Comparison of ENCODE assay signal across 8 cellular contexts in the genomic region with DNA sequence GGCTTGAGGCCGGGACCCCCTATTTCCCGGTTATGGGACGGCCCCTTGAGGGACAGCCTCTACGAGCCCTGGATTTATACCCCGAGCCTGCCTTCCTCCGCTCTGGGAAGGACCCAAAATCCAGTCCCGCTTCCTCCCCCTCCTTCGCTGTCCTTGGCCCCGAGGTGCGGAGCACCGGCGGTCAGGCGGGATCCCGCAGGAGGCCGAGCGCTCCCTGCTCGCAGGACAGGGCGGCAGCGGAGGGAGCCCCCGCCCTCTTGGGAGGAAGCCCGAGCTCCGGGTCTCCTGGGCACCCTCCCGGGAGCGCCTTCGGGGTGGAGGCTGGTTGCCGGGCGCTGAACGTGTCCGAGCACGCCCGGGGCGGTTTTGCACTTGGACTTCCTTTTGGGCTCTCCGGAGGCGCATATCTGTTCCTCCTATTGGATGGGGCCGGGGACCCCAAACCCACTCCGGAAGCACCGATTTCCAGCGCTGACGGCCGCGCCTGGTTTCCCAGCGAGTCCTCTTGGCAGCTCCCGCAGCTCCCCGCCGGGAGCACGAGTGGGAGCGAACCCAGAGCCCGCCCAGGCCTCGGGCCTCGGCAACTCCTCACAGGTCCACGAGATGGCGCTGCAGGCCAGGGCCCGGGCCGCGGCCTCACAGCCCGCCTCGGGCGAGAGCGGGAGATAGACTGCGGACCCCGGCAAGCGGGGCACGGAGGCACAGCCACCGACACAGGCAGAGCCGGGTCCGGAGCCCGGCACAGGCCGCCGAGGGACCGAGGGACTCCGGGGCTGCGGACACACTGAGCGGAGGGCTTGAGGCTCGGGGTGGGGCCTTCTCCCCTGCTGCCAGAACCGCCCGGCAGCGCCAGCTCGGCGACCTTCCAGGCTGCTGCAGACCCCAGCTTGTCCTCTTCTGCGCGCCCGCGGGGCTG. TPM values are rescaled to one million over a fixed set of nuclear protein-coding genes. Genes with fewer than 3 reads are reported as not detected.
DNase-seq lines count a peak whose midpoint lies in the region; ATAC-seq and TF ChIP-seq lines count a peak whose summit lies in the region.

No MANE protein-coding gene starts in this region.

- peak overlapping the region; percentile 68 for H3K4me3 ChIP-seq in H7 (ENCODE audit: insufficient read depth, low read depth, low read length)
- H3K4me3 ChIP-seq in Loucy (ENCODE audit: low read length, poor library complexity, severe bottlenecking), result peak overlapping the region; percentile 90
- H3K4me3 ChIP-seq in trophoblast cell (ENCODE audit: low read depth, low read length), result peak overlapping the region; percentile 66

- no peak overlapping the region for H3K23ac ChIP-seq in trophoblast cell (ENCODE audit: low read length)

- no peaks in the 10 kb centered on the region for H3K79me2 ChIP-seq in Loucy (ENCODE audit: insufficient read depth, low read length)
- H3K79me2 ChIP-seq in trophoblast cell (ENCODE audit: control insufficient read depth, insufficient read depth, low read length, poor library complexity), result no peaks in the 10 kb centered on the region

- peak overlapping the region; percentile 54 for H3K14ac ChIP-seq in trophoblast cell (ENCODE audit: low read length)

- peak overlapping the region; percentile 66 for H4K8ac ChIP-seq in trophoblast cell (ENCODE audit: low read depth, low read length)

- H3K27ac Mint-ChIP-seq in activated naive CD8-positive, alpha-beta T cell treated with anti-CD3 and anti-CD28 coated beads, Interleukin-2, amount 10 ng/mL, durations not matched to agents 7 days and 5 days, result no peak overlapping the region
- no peak overlapping the region for H3K27ac Mint-ChIP-seq in type B pancreatic cell

- H3F3A ChIP-seq in Loucy (ENCODE audit: low read depth), result no peaks in the 10 kb centered on the region

- H4K91ac ChIP-seq in trophoblast cell (ENCODE audit: low read depth, low read length), result peak overlapping the region; percentile 77

- no peaks in the 10 kb centered on the region for H3K9me2 ChIP-seq in Loucy (replicated peaks; ENCODE audit: low read depth, low read length)

- H2AK5ac ChIP-seq in trophoblast cell (ENCODE audit: low read length), result no peak overlapping the region

- no peak overlapping the region for H3K4ac ChIP-seq in trophoblast cell (ENCODE audit: low read depth, low read length)

- no CpG with 5 or more reads among the region's 83 CpGs for WGBS in trophoblast cell (ENCODE audit: extremely low coverage, insufficient coverage, insufficient read length)

- H3K9me3 ChIP-seq in Loucy (ENCODE audit: insufficient read depth, low read depth, low read length) (no peaks in the 10 kb centered on the region), trophoblast cell (ENCODE audit: insufficient read depth, low read depth, low read length) (peaks cover 2% of the 10 kb centered on the region)

- H3K18ac ChIP-seq in trophoblast cell (ENCODE audit: low read length), result peak overlapping the region; percentile 53

- peaks cover 8% of the 10 kb centered on the region for H3K79me1 ChIP-seq in trophoblast cell (ENCODE audit: low read length)

- H3K36me3 ChIP-seq in H7 (replicated peaks; ENCODE audit: control insufficient read depth, insufficient read depth, low read length) (no peaks in the 10 kb centered on the region), Loucy (ENCODE audit: insufficient read depth, low read length) (no peaks in the 10 kb centered on the region), trophoblast cell (ENCODE audit: control insufficient read depth in 1 of 2, insufficient read depth in 2 of 2, low read length in 2 of 2) (no peaks in the 10 kb centered on the region)

- no peak overlapping the region for H2BK5ac ChIP-seq in trophoblast cell (ENCODE audit: low read depth, low read length, poor library complexity)

- H3K4me3 Mint-ChIP-seq in activated naive CD8-positive, alpha-beta T cell treated with anti-CD3 and anti-CD28 coated beads, Interleukin-2, amount 10 ng/mL, durations not matched to agents 7 days and 5 days, result peak overlapping the region; percentile 68
- peak overlapping the region; percentile 74 for H3K4me3 Mint-ChIP-seq in type B pancreatic cell

- no peaks in the 10 kb centered on the region for H4K20me1 ChIP-seq in Loucy (ENCODE audit: insufficient read depth, low read length, poor library complexity, severe bottlenecking)

- H2BK12ac ChIP-seq in trophoblast cell (ENCODE audit: low read length), result no peak overlapping the region

- no peaks in the 10 kb centered on the region for H3K9me3 Mint-ChIP-seq in activated naive CD8-positive, alpha-beta T cell treated with anti-CD3 and anti-CD28 coated beads, Interleukin-2, amount 10 ng/mL, durations not matched to agents 7 days and 5 days
- H3K9me3 Mint-ChIP-seq in type B pancreatic cell, result no peaks in the 10 kb centered on the region

- DNase-seq in EL (peak; percentile 91), H7 (peak; percentile 98), SKM-1 (lab: John Stamatoyannopoulos, UW; ENCODE audit: unreplicated experiment) (peak; percentile 61), cardiac septum (ENCODE audit: low spot score) (peak; percentile 91), trophoblast cell (peak; percentile 64 to 82), type B pancreatic cell (ENCODE audit: extremely low spot score, unreplicated experiment) (no peak)
- DNase-seq in activated naive CD8-positive, alpha-beta T cell treated with anti-CD3 and anti-CD28 coated beads, Interleukin-2, amount 10 ng/mL, durations not matched to agents 7 days and 5 days, result peak; percentile 91

- peak; percentile 87 for TF ChIP-seq CTCF in Loucy (conservative IDR thresholded peaks at IDR 0.05; ENCODE audit: low read length)
- peak; percentile 100 for TF ChIP-seq CTCF in type B pancreatic cell (conservative IDR thresholded peaks at IDR 0.05)

- POLR2A ChIA-PET in activated naive CD8-positive, alpha-beta T cell treated with anti-CD3 and anti-CD28 coated beads, Interleukin-2, amount 10 ng/mL, durations not matched to agents 7 days and 5 days (lab: Charles Lee), result no interaction called here

- H3K4me1 Mint-ChIP-seq in activated naive CD8-positive, alpha-beta T cell treated with anti-CD3 and anti-CD28 coated beads, Interleukin-2, amount 10 ng/mL, durations not matched to agents 7 days and 5 days, result peaks cover 12% of the 10 kb centered on the region
- peaks cover 7% of the 10 kb centered on the region for H3K4me1 Mint-ChIP-seq in type B pancreatic cell (ENCODE audit: unreplicated experiment)

- peak overlapping the region; percentile 3 for H3K27ac ChIP-seq in trophoblast cell (ENCODE audit: low read depth, low read length)

- H3K4me2 ChIP-seq in Loucy (ENCODE audit: low read depth, low read length, poor library complexity, severe bottlenecking) (peak overlapping the region; percentile 86), trophoblast cell (ENCODE audit: low read length) (peak overlapping the region; percentile 93)

- peaks cover 48% of the 10 kb centered on the region for H3K27me3 Mint-ChIP-seq in activated naive CD8-positive, alpha-beta T cell treated with anti-CD3 and anti-CD28 coated beads, Interleukin-2, amount 10 ng/mL, durations not matched to agents 7 days and 5 days
- H3K27me3 Mint-ChIP-seq in type B pancreatic cell, result peaks cover 49% of the 10 kb centered on the region

- ATAC-seq in activated naive CD8-positive, alpha-beta T cell treated with anti-CD3 and anti-CD28 coated beads, Interleukin-2, amount 10 ng/mL, durations not matched to agents 7 days and 5 days (ENCODE audit: low read depth), result peak; percentile 61

- peak overlapping the region; percentile 48 for H2BK120ac ChIP-seq in trophoblast cell (ENCODE audit: insufficient read depth, low read length, poor library complexity)

- H3K4me1 ChIP-seq in Loucy (ENCODE audit: insufficient read depth, low read length, poor library complexity, severe bottlenecking), result peaks cover 12% of the 10 kb centered on the region
- peaks cover 6 to 19% of the 10 kb centered on the region in 2 experiments for H3K4me1 ChIP-seq in trophoblast cell (ENCODE audit: control insufficient read depth in 1 of 2, insufficient read depth in 2 of 2, low read length in 2 of 2)

- intact Hi-C loops in cardiac septum (cut with DNase I), result loop anchor here (5.0 to 10.0 kb wide), 3 partner anchors 410 to 687 kb away; no protein-coding TSS in a partner anchor

- H2AFZ ChIP-seq in Loucy (ENCODE audit: low read length) (peak overlapping the region; percentile 97), trophoblast cell (ENCODE audit: insufficient read depth, low read length, poor library complexity) (peak overlapping the region; percentile 52)

- H3K9ac ChIP-seq in Loucy (ENCODE audit: low read depth, low read length, poor library complexity, severe bottlenecking), result peak overlapping the region; percentile 85
- peak overlapping the region; percentile 15 for H3K9ac ChIP-seq in trophoblast cell (ENCODE audit: low read length)

- peaks cover 88% of the 10 kb centered on the region for H3K27me3 ChIP-seq in H7 (ENCODE audit: control insufficient read depth, insufficient read depth, low read length)
- H3K27me3 ChIP-seq in Loucy (ENCODE audit: insufficient read depth, low read length, poor library complexity, severe bottlenecking), result no peaks in the 10 kb centered on the region
- H3K27me3 ChIP-seq in trophoblast cell (ENCODE audit: insufficient read depth, low read length), result peaks cover 56% of the 10 kb centered on the region

- H3K36me3 Mint-ChIP-seq in activated naive CD8-positive, alpha-beta T cell treated with anti-CD3 and anti-CD28 coated beads, Interleukin-2, amount 10 ng/mL, durations not matched to agents 7 days and 5 days, result no peaks in the 10 kb centered on the region
- peaks cover 3% of the 10 kb centered on the region for H3K36me3 Mint-ChIP-seq in type B pancreatic cell

- H4K12ac ChIP-seq in trophoblast cell (ENCODE audit: low read depth, low read length), result peak overlapping the region; percentile 39

RNA-seq across cellular contexts. Expression of a gene that starts 12.6 kb away (rescaled TPM):
- total RNA-seq in H7 (2014; rRNA removed; shearing (Covaris generic)), result not detected in 2 replicates
- total RNA-seq in activated naive CD8-positive, alpha-beta T cell treated with anti-CD3 and anti-CD28 coated beads, Interleukin-2, amount 10 ng/mL, durations not matched to agents 7 days and 5 days, result not detected
- total RNA-seq in cardiac septum (17.2 TPM), type B pancreatic cell (ENCODE audit: low replicate concordance) (8.7 and 55.9 TPM in 2 replicates)
- 2.7 and 3.0 TPM in 2 replicates for polyA plus RNA-seq in trophoblast cell (2013)

RNA-seq across cellular contexts. Expression of a gene that starts 40.0 kb away (rescaled TPM):
- not detected in 2 replicates for total RNA-seq in H7 (2014; rRNA removed; shearing (Covaris generic))
- total RNA-seq in activated naive CD8-positive, alpha-beta T cell treated with anti-CD3 and anti-CD28 coated beads, Interleukin-2, amount 10 ng/mL, durations not matched to agents 7 days and 5 days, result not detected
- total RNA-seq in cardiac septum, result 0.05 TPM
- polyA plus RNA-seq in trophoblast cell (2013), result 0.93 and 0.97 TPM in 2 replicates
- 0.45 and 1.8 TPM in 2 replicates for total RNA-seq in type B pancreatic cell (ENCODE audit: low replicate concordance)
